10 cellular contexts compared by ENCODE assay signal in the genomic region with DNA sequence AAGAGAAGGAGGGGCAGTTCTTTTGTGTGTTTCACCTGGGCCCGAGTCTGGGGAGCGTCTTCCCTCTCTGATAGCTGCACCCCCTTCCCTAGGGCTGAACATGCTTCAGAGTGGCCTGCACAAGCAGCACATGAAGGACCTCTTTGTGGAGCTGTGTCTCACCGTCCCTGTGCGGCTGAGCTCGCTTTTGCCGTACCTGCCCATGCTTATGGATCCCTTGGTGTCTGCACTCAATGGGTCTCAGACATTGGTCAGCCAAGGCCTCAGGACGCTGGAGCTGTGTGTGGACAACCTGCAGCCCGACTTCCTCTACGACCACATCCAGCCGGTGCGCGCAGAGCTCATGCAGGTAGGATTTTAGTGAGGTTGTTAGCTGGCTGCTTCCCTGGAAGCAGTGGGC. TPM values are rescaled to one million over a fixed set of nuclear protein-coding genes. Genes with fewer than 3 reads are reported as not detected.
"Had no signal": no experiment of that assay in that cellular context is flagged by ENCODE, and none has a peak within 500 bp of the region (broad histone marks: within the 10 kb centered on the region; RNA-seq: fewer than 3 reads in every experiment).

No MANE protein-coding gene starts in this region.

- ATAC-seq: HepG2, K562 had no signal

- H3K27ac Mint-ChIP-seq: IgD-negative memory B cell had no signal

- FAIRE-seq: HepG2, HTR-8/SVneo, K562 had no signal

- H3K27me3 Mint-ChIP-seq: IgD-negative memory B cell had no signal

- H3K9me3 Mint-ChIP-seq: IgD-negative memory B cell had no signal

- H3K4me1 Mint-ChIP-seq: IgD-negative memory B cell had no signal

- DNase-seq: IMR-90, KBM-7, KG1 had no signal

- H3K27ac ChIP-seq: HL-60 had no signal

- H3K4me3 ChIP-seq: K562 had no signal

- H3K4me3 Mint-ChIP-seq: IgD-negative memory B cell had no signal

RNA-seq across cellular contexts. Expression of a gene that starts 47.5 kb away (rescaled TPM):
- total RNA-seq: HepG2, HT-29, HT1080 had no signal
- polyA plus RNA-seq: HepG2, IgD-negative memory B cell, K562 had no signal
